Comparison of ENCODE assay signal across 21 cellular contexts in genomic region chr22:43172191-43172590, GRCh38.
"Had no signal": no experiment of that assay in that cellular context is flagged by ENCODE, and none has a peak within 500 bp of the region (broad histone marks: within the 10 kb centered on the region; RNA-seq: fewer than 3 reads in every experiment).

No MANE protein-coding gene starts in this region.

- H3K4me3 ChIP-seq: dorsolateral prefrontal cortex, gastroesophageal sphincter, left ventricle myocardium inferior, lower lobe of right lung, neural progenitor cell, pancreas, thyroid gland, upper lobe of left lung, uterus had no signal

- H3K27me3 ChIP-seq: dorsolateral prefrontal cortex, gastroesophageal sphincter, neural progenitor cell, pancreas, thyroid gland, upper lobe of left lung, uterus had no signal

- H2AFZ ChIP-seq: neural progenitor cell had no signal

- H3K9ac ChIP-seq: neural progenitor cell had no signal

- ATAC-seq: gastroesophageal sphincter; left cardiac atrium; lower lobe of right lung; natural killer cell treated with Interleukin-12 subunit alpha and Interleukin-12 subunit beta and Interleukin-15 and Interleukin-18, amount 100 ng/mL, for 72 hours; sciatic nerve; stimulated activated naive B cell treated with anti-CD40 and anti-IgM and Interleukin-4, amounts not matched to agents 10 μg/mL and 1 μg/mL and 100 μg/mL, for 72 hours had no signal

- FAIRE-seq: keratinocyte, pancreas had no signal

- H3K36me3 ChIP-seq: neural progenitor cell, uterus had no signal

- H3K9me3 ChIP-seq: gastroesophageal sphincter, left ventricle myocardium inferior, lower lobe of right lung, pancreas, thyroid gland, upper lobe of left lung, uterus had no signal

- H3K27ac ChIP-seq: dorsolateral prefrontal cortex, gastroesophageal sphincter, left ventricle myocardium inferior, lower lobe of right lung, neural progenitor cell, pancreas, thyroid gland, upper lobe of left lung, uterus had no signal

- H3K4me1 ChIP-seq: gastroesophageal sphincter, left ventricle myocardium inferior, lower lobe of right lung, neural progenitor cell, pancreas, thyroid gland, upper lobe of left lung, uterus had no signal

- DNase-seq: cortex of kidney; dorsolateral prefrontal cortex; effector CD8-positive, alpha-beta T cell; glutamatergic neuron; immature natural killer cell; left cardiac atrium; left ventricle myocardium inferior; lower lobe of right lung; nucleus accumbens; stimulated activated CD4-positive, alpha-beta T cell treated with anti-CD3 and anti-CD28 coated beads, Interleukin-2, amount 100 ng/mL, for 24 hours; stimulated activated CD4-positive, alpha-beta T cell treated with anti-CD3 and anti-CD28 coated beads, Interleukin-4, amount 100 ng/mL, for 4 hours; stimulated activated naive B cell treated with anti-CD40 and anti-IgM and Interleukin-4, amounts not matched to agents 10 μg/mL and 1 μg/mL and 100 μg/mL, for 72 hours; thyroid gland; uterus had no signal

- H3K4me2 ChIP-seq: neural progenitor cell had no signal
